30 cellular contexts compared by ENCODE assay signal in genomic region chr16:20320178-20320577, GRCh38. TPM values are rescaled to one million over a fixed set of nuclear protein-coding genes. Genes with fewer than 3 reads are reported as not detected.
"Had no signal": no experiment of that assay in that cellular context is flagged by ENCODE, and none has a peak within 500 bp of the region (broad histone marks: within the 10 kb centered on the region; RNA-seq: fewer than 3 reads in every experiment).

No MANE protein-coding gene starts in this region.

- DNase-seq: stimulated activated CD4-positive, alpha-beta T cell treated with anti-CD3 and anti-CD28 coated beads, Interleukin-2, amount 100 ng/mL, for 48 hours; stimulated activated CD4-positive, alpha-beta T cell treated with anti-CD3 and anti-CD28 coated beads, Interleukin-4, amount 100 ng/mL, for 1 hour; stimulated activated CD4-positive, alpha-beta T cell treated with anti-CD3 and anti-CD28 coated beads, Interleukin-4, amount 100 ng/mL, for 4 hours; stimulated activated CD8-positive, alpha-beta memory T cell treated with anti-CD3 and anti-CD28 coated beads, Interleukin-4, amount 100 ng/mL, for 48 hours; stimulated activated naive B cell treated with anti-CD40 and anti-IgM and Interleukin-4, amounts not matched to agents 10 μg/mL and 1 μg/mL and 100 μg/mL, for 72 hours; stimulated activated naive CD4-positive, alpha-beta T cell; stimulated activated naive CD4-positive, alpha-beta T cell treated with Interleukin-2 at 50 U/mL for 16 hours; stimulated activated naive CD8-positive, alpha-beta T cell treated with anti-CD3 and anti-CD28 coated beads, Interleukin-15, amount 100 ng/mL, for 72 hours; stimulated activated naive CD8-positive, alpha-beta T cell treated with anti-CD3 and anti-CD28 coated beads, Interleukin-15, Interleukin-2, amounts not matched to agents 100 U/mL and 50 U/mL, for 24 hours; stomach; substantia nigra; testis; thyroid gland; tibial artery; transverse colon; trophoblast cell; upper lobe of left lung; upper lobe of right lung; uterus had no signal

- H3K9me3 ChIP-seq: stomach, suprapubic skin, testis, thoracic aorta, thyroid gland, tibial artery, tibial nerve, transverse colon, upper lobe of left lung, upper lobe of right lung, uterus, vagina had no signal

- H3K36me3 ChIP-seq: stomach, suprapubic skin, thoracic aorta, thyroid gland, tibial artery, tibial nerve, transverse colon, upper lobe of left lung, upper lobe of right lung, uterus, vagina had no signal

- ATAC-seq: stimulated activated effector memory CD8-positive, alpha-beta T cell treated with anti-CD3 and anti-CD28 coated beads, Interleukin-12 subunit alpha, Interleukin-12 subunit beta, amount 100 ng/mL, for 72 hours; stimulated activated memory B cell treated with anti-CD40 and anti-IgM and Interleukin-4, amounts not matched to agents 10 μg/mL and 1 μg/mL and 100 μg/mL, for 72 hours; stimulated activated naive B cell treated with anti-CD40 and anti-IgM and Interleukin-4, amounts not matched to agents 10 μg/mL and 1 μg/mL and 100 μg/mL, for 72 hours; stimulated activated naive CD8-positive, alpha-beta T cell treated with anti-CD3 and anti-CD28 coated beads, Interleukin-15, amount 100 ng/mL, for 72 hours; stimulated activated naive CD8-positive, alpha-beta T cell treated with anti-CD3 and anti-CD28 coated beads, Interleukin-15, Interleukin-2, amounts not matched to agents 100 U/mL and 50 U/mL, for 24 hours; upper lobe of right lung had no signal

- FAIRE-seq: urothelium cell line had no signal

- H3K4me3 ChIP-seq: stomach, suprapubic skin, testis, thoracic aorta, thyroid gland, tibial artery, tibial nerve, transverse colon, upper lobe of left lung, upper lobe of right lung, uterus, vagina had no signal

- H3K27me3 ChIP-seq: stomach, testis, thyroid gland, tibial artery, tibial nerve, transverse colon, upper lobe of left lung, upper lobe of right lung, uterus, vagina had no signal

- H3K27ac ChIP-seq: stomach, suprapubic skin, testis, thoracic aorta, thyroid gland, tibial artery, tibial nerve, transverse colon, upper lobe of left lung, upper lobe of right lung, uterus, vagina had no signal

- H3K4me1 ChIP-seq: stomach, suprapubic skin, testis, thyroid gland, tibial artery, tibial nerve, transverse colon, upper lobe of left lung, upper lobe of right lung, uterus, vagina had no signal

RNA-seq across cellular contexts. Expression of gene GP2, which starts 7.1 kb away (rescaled TPM):
- total RNA-seq: subcutaneous adipose tissue, temporal lobe, upper lobe of right lung, uterus, vagina had no signal

RNA-seq across cellular contexts. Expression of gene UMOD, which starts 32.3 kb away (rescaled TPM):
- total RNA-seq: subcutaneous adipose tissue, suprapubic skin, temporal lobe, thoracic aorta, thyroid gland, tibial nerve, transverse colon, upper lobe of left lung, upper lobe of right lung, ureter, urinary bladder, uterus, vagina had no signal
- polyA plus RNA-seq: urinary bladder had no signal
